Comparison of ENCODE assay signal across 17 cellular contexts in the genomic region with DNA sequence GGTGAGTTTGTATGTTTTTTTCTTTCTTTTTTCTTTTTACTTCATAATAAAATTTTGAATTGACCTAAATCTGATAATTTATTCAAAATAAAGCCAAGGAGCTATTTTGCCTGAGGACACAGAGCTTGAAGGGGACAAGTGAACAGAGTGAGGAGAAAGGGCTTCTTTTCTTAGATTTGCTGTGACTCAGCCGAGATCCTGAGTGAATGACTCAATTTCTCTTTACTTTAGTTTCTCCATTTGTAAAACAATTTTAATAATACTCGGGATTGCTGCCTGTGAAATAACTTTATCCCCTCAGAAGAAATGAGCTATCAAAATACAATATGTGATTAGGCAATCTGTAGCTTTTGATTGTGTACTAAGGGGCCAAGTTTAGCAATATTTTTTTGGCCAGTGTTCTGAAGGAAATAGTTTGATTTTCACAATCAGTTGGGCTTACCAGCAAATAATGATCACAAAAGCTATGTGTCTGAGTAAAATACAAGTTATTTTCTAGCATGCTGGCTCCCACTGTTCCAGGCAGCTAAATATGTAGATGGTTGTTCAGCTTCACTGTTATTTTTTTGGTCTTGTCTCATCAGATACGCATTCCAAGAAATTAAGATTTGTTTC.
DNase-seq lines count a peak whose midpoint lies in the region; ATAC-seq and TF ChIP-seq lines count a peak whose summit lies in the region.
"Had no signal": no experiment of that assay in that cellular context is flagged by ENCODE, and none has a peak within 500 bp of the region (broad histone marks: within the 10 kb centered on the region; RNA-seq: fewer than 3 reads in every experiment).

No MANE protein-coding gene starts in this region.

- 35 to 38% (median 36%) methylated on average over 3 of the region's 3 CpGs for WGBS in adrenal gland, 4 donors

- H3K27me3 ChIP-seq in CD4-positive, CD25-positive, alpha-beta regulatory T cell (ENCODE audit: control insufficient read depth, insufficient read depth, low read length) = no peaks in the 10 kb centered on the region
- H3K27me3 ChIP-seq in adrenal gland = no peaks in the 10 kb centered on the region
- H3K27me3 ChIP-seq: brain microvascular endothelial cell, testis had no signal

- H3K4me1 ChIP-seq in CD4-positive, CD25-positive, alpha-beta regulatory T cell (ENCODE audit: control insufficient read depth, insufficient read depth, low read length, poor library complexity, severe bottlenecking) = peaks cover 4% of the 10 kb centered on the region
- peaks cover 33 to 34% of the 10 kb centered on the region in 2 donors for H3K4me1 ChIP-seq in adrenal gland (replicated peaks in 1 of 2)
- no peaks in the 10 kb centered on the region for H3K4me1 ChIP-seq in mucosa of descending colon (ENCODE audit: low read depth)
- H3K4me1 ChIP-seq: testis had no signal

- no peak overlapping the region for H3K4me3 Mint-ChIP-seq in CD4-positive, CD25-positive, alpha-beta regulatory T cell
- H3K4me3 Mint-ChIP-seq in mesothelial cell of epicardium = no peak overlapping the region
- H3K4me3 Mint-ChIP-seq: activated T-helper 1 cell treated with anti-CD3 and anti-CD28 coated beads, Interleukin-12 subunit alpha, Interleukin-12 subunit beta, Interleukin-2, Interleukin-4 antibody, amounts not matched to agents 30 ng/mL and 10 ng/mL and 1 ng/mL, durations not matched to agents 14 hours and 24 hours and 36 hours had no signal

- peaks cover 3% of the 10 kb centered on the region for H3K36me3 Mint-ChIP-seq in CD4-positive, CD25-positive, alpha-beta regulatory T cell
- H3K36me3 Mint-ChIP-seq in mesothelial cell of epicardium = peaks cover 2% of the 10 kb centered on the region

- H3K9me3 Mint-ChIP-seq in CD4-positive, CD25-positive, alpha-beta regulatory T cell = peaks cover 0 to 2% (median 0%) of the 10 kb centered on the region in 7 donors
- peaks cover 3% of the 10 kb centered on the region for H3K9me3 Mint-ChIP-seq in mesothelial cell of epicardium

- DNase-seq in AG08395 (ENCODE audit: low spot score) (peak; percentile 57), adrenal gland (no peak), mesothelial cell of epicardium (ENCODE audit: low spot score in 2 of 2, unreplicated experiment in 2 of 2) (no peak), mucosa of descending colon (no peak), GM10266 (ENCODE audit: extremely low spot score) (no peak)
- DNase-seq in CD4-positive, CD25-positive, alpha-beta regulatory T cell = no peak
- DNase-seq: brain microvascular endothelial cell; effector CD8-positive, alpha-beta T cell; Kasumi-1; NCI-H446; OCI-M1; SW 1271; testis had no signal

- TF ChIP-seq CTCF in adrenal gland (IDR thresholded peaks at IDR 0.05) (no peak), mesothelial cell of epicardium (IDR thresholded peaks at IDR 0.05; ENCODE audit: unreplicated experiment) (no peak), mucosa of descending colon (IDR thresholded peaks at IDR 0.05) (no peak), GM10266 (IDR thresholded peaks at IDR 0.05; ENCODE audit: control insufficient read depth, insufficient read depth, low read depth, missing control alignments) (no peak)

- TF ChIP-seq POLR2A in adrenal gland (IDR thresholded peaks at IDR 0.05) = no peak

- intact Hi-C loops in adrenal gland (cut with DNase I) (no loop called here), mucosa of descending colon (cut with DNase I, micrococcal nuclease) (no loop called here)

- H3K4me3 ChIP-seq in CD4-positive, CD25-positive, alpha-beta regulatory T cell (ENCODE audit: low read depth, low read length) = no peak overlapping the region
- H3K4me3 ChIP-seq in adrenal gland = no peak overlapping the region
- H3K4me3 ChIP-seq in mucosa of descending colon = no peak overlapping the region
- H3K4me3 ChIP-seq: testis had no signal

- H3K36me3 ChIP-seq in CD4-positive, CD25-positive, alpha-beta regulatory T cell (ENCODE audit: control insufficient read depth, insufficient read depth, low read length) = no peaks in the 10 kb centered on the region
- H3K36me3 ChIP-seq in adrenal gland (replicated peaks in 1 of 2) = no peaks in the 10 kb centered on the region
- no peaks in the 10 kb centered on the region for H3K36me3 ChIP-seq in mucosa of descending colon (ENCODE audit: low read depth)
- H3K36me3 ChIP-seq: brain microvascular endothelial cell had no signal

- H3K9me3 ChIP-seq in CD4-positive, CD25-positive, alpha-beta regulatory T cell (ENCODE audit: control insufficient read depth in 2 of 2, low read length in 2 of 2) = no peaks in the 10 kb centered on the region
- no peaks in the 10 kb centered on the region for H3K9me3 ChIP-seq in adrenal gland (replicated peaks in 1 of 3)
- no peaks in the 10 kb centered on the region for H3K9me3 ChIP-seq in mucosa of descending colon
- H3K9me3 ChIP-seq: testis had no signal

- ATAC-seq in CD4-positive, CD25-positive, alpha-beta regulatory T cell (ENCODE audit: low read depth in 2 of 2) = no peak
- ATAC-seq in HG02870 (IDR thresholded peaks at IDR 0.05; ENCODE audit: unreplicated experiment) (no peak), mucosa of descending colon (no peak), GM18511 (IDR thresholded peaks at IDR 0.05; ENCODE audit: unreplicated experiment) (no peak)
- ATAC-seq: activated CD4-positive, CD25-positive, alpha-beta regulatory T cell treated with anti-CD3 and anti-CD28 coated beads, Interleukin-2, amount 50 U/mL, for 24 hours had no signal

- H3K4me1 Mint-ChIP-seq in CD4-positive, CD25-positive, alpha-beta regulatory T cell = peaks cover 6 to 37% (median 9%) of the 10 kb centered on the region in 4 donors
- peaks cover 32% of the 10 kb centered on the region for H3K4me1 Mint-ChIP-seq in mesothelial cell of epicardium

- H3K27ac ChIP-seq in CD4-positive, CD25-positive, alpha-beta regulatory T cell (ENCODE audit: insufficient read depth, low read length, poor library complexity, severe bottlenecking) = no peak overlapping the region
- H3K27ac ChIP-seq in adrenal gland = peak overlapping the region in 4 of 5 donors; percentile 14 to 82 (median 56)
- H3K27ac ChIP-seq: brain microvascular endothelial cell, testis had no signal

- peaks cover 4% of the 10 kb centered on the region for H3K27me3 Mint-ChIP-seq in CD4-positive, CD25-positive, alpha-beta regulatory T cell
- no peaks in the 10 kb centered on the region for H3K27me3 Mint-ChIP-seq in mesothelial cell of epicardium (ENCODE audit: low read depth)

- H3K27ac Mint-ChIP-seq in CD4-positive, CD25-positive, alpha-beta regulatory T cell = peak overlapping the region; percentile 10 to 81 (median 11)
- peak overlapping the region; percentile 77 for H3K27ac Mint-ChIP-seq in mesothelial cell of epicardium
